9 cellular contexts compared by ENCODE assay signal in the genomic region with DNA sequence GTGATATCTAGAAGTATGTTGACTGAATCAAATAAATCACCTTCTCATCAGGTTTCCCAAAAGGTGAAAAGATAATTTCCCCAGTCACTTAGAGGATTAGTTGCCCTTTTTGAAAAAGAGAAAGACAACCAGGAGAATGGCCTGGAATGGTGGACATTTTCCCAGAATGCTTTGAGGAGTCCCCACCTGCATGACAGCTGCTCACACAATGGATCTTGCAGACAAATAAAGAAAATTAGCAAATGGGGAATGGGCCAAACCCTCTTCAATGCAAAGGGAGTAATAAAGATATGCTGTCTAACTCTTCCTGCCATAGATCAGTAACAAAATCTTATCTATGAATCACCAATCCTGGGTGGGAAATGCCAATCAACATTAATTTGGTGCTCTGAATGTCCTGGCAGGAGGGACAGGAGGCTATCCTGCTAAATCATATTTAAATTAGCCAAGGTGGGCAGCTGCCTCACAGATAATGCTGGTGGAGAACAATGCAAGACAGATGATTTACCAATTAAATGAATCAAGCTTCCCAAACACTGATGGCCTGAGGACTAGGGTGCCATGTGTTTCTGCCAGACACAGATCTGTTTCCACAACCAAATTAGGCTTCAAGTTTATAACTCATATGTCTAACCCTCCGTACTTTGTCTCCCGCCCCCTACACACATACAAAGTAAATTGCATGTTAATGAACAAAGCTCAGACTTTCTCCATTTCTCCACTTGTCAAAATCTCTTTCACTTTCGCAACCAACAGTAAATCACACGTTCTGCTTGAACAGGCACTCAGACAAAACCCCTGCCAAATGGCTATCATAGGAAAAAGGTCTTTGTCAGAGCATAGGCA.
A peak's percentile ranks its signal among the peaks of the same experiment; 100 is the strongest.
DNase-seq lines count a peak whose midpoint lies in the region; ATAC-seq, FAIRE-seq and TF ChIP-seq lines count a peak whose summit lies in the region.
"Had no signal": no experiment of that assay in that cellular context is flagged by ENCODE, and none has a peak within 500 bp of the region (broad histone marks: within the 10 kb centered on the region; RNA-seq: fewer than 3 reads in every experiment).

No MANE protein-coding gene starts in this region.

- RAD21 ChIA-PET in GM12878 (lab: Charles Lee; ENCODE audit: unreplicated experiment) = no interaction called here

- H3K4me1 ChIP-seq in GM12878 (ENCODE audit: control insufficient read depth, insufficient read depth, low read length) (peaks cover 3% of the 10 kb centered on the region; the same call in 1 of the 2 replicates), pancreas (no peaks in the 10 kb centered on the region), SJCRH30 (peaks cover 3% of the 10 kb centered on the region)

- no peaks in the 10 kb centered on the region for H3K9me3 ChIP-seq in GM12878 (replicated peaks; ENCODE audit: control insufficient read depth, insufficient read depth, low read length)
- H3K9me3 ChIP-seq in pancreas = no peaks in the 10 kb centered on the region
- H3K9me3 ChIP-seq in SJCRH30 (replicated peaks) = 0 out of 2 replicates have a peak, but pooled peaks cover 3% of the 10 kb centered on the region

- H4K20me1 ChIP-seq in GM12878 (ENCODE audit: control insufficient read depth, insufficient read depth) = no peaks in the 10 kb centered on the region

- no peak for TF ChIP-seq POLR2A in GM12878 (IDR thresholded peaks at IDR 0.05; ENCODE audit: low read depth, low read length)

- TF ChIP-seq CTCF in GM13977 (IDR thresholded peaks at IDR 0.05; ENCODE audit: extremely low read depth, insufficient read depth, missing control alignments) (no peak), GM12878 (IDR thresholded peaks at IDR 0.05 in 2 of 3, conservative IDR thresholded peaks at IDR 0.05 in 1 of 3; ENCODE audit: control insufficient read depth in 2 of 3, extremely low read depth in 1 of 3, insufficient read depth in 1 of 3, low read depth in 3 of 3, low read length in 3 of 3) (no peak), pancreas (IDR thresholded peaks at IDR 0.05) (no peak)

- H3K27ac ChIP-seq in GM12878 (ENCODE audit: control insufficient read depth, insufficient read depth) = no peak overlapping the region
- H3K27ac ChIP-seq in pancreas = no peak overlapping the region
- H3K27ac ChIP-seq in caudate nucleus (ENCODE audit: low read depth, low read length) = no peak overlapping the region
- H3K27ac ChIP-seq in SJCRH30 = no peak overlapping the region
- H3K27ac ChIP-seq: cardiac muscle cell had no signal

- TF ChIP-seq EP300 in GM12878 (IDR thresholded peaks at IDR 0.05; ENCODE audit: borderline replicate concordance in 1 of 2, control insufficient read depth in 1 of 2, low read depth in 2 of 2, low read length in 2 of 2) = no peak

- FAIRE-seq in GM12878 (lab: Jason Lieb, UNC) (no peak), pancreas (lab: Jason Lieb, UNC) (no peak)

- no peaks in the 10 kb centered on the region for H3K79me2 ChIP-seq in GM12878 (ENCODE audit: control insufficient read depth, insufficient read depth, low read length)

- POLR2A ChIA-PET in GM12878 (lab: Charles Lee) = no interaction called here

- in situ Hi-C loops in GM13977 (cut with MboI; ENCODE audit: low pct_unique_long_range_greater_than_20kb, low sequenced_read_pairs, unreplicated experiment) (no loop called here), GM12878 (cut with MboI) (no loop called here)

- CTCF ChIA-PET in GM12878 (lab: Yijun Ruan, JAX) = interaction anchor here (1.0 to 1.2 kb wide), 2 partner anchors 78 to 79 kb away, joined by 3 read pairs; no protein-coding TSS in a partner anchor

- H3K36me3 ChIP-seq in GM12878 (ENCODE audit: control insufficient read depth in 2 of 2, insufficient read depth in 2 of 2, low read length in 1 of 2) = no peaks in the 10 kb centered on the region
- H3K36me3 ChIP-seq in pancreas = no peaks in the 10 kb centered on the region
- H3K36me3 ChIP-seq in SJCRH30 = no peaks in the 10 kb centered on the region
- H3K36me3 ChIP-seq: cardiac muscle cell had no signal

- 0% methylated on average over 4 of the region's 4 CpGs for WGBS in GM12878 (ENCODE audit: insufficient coverage, insufficient replicate concordance, low lambda C conversion rate, missing lambda C conversion rate)
- 22 to 36% methylated on average over 4 of the region's 4 CpGs for whole genome bisulfite sequencing in pancreas, 2 donors

- H2AFZ ChIP-seq in GM12878 (ENCODE audit: control insufficient read depth, low read depth, low read length) = no peak overlapping the region; the same call in 1 of the 2 replicates

- BruUV-seq in GM12878 (replicated peaks; lab: Mats Ljungman, UMichigan) = no TSS peak

- H3K4me3 ChIP-seq in GM12878 (peak overlapping the region; percentile 13; the same call in 1 of the 2 replicates), pancreas (no peak overlapping the region), SJCRH30 (no peak overlapping the region)
- H3K4me3 ChIP-seq: cardiac muscle cell had no signal

- no peaks in the 10 kb centered on the region for H3K27me3 ChIP-seq in GM12878 (replicated peaks in 1 of 2; ENCODE audit: control insufficient read depth in 2 of 2, insufficient read depth in 2 of 2, low read length in 1 of 2)
- no peaks in the 10 kb centered on the region for H3K27me3 ChIP-seq in pancreas
- H3K27me3 ChIP-seq in SJCRH30 = no peaks in the 10 kb centered on the region; the same call in 1 of the 2 replicates
- H3K27me3 ChIP-seq: cardiac muscle cell had no signal

- peak overlapping the region; percentile 32 for H3K4me2 ChIP-seq in GM12878 (ENCODE audit: control insufficient read depth, insufficient read depth)

- no peak for TF ChIP-seq RAD21 in GM12878 (IDR thresholded peaks at IDR 0.05; ENCODE audit: insufficient read depth, low read depth, low read length)

- no peak overlapping the region for H3K9ac ChIP-seq in GM12878 (ENCODE audit: control insufficient read depth, insufficient read depth, low read length)

- peak; percentile 31 for DNase-seq in GM13977 (ENCODE audit: low spot score)
- DNase-seq in HT1080 (ENCODE audit: low read depth) = peak; percentile 12
- DNase-seq in GM12878 (ENCODE audit: low read depth, low spot score) = peak; percentile 24
- DNase-seq in pancreas = no peak
- no peak for DNase-seq in caudate nucleus (lab: John Stamatoyannopoulos, UW)
- DNase-seq in SJCRH30 = no peak
- no peak for DNase-seq in NCI-H1694 (lab: John Stamatoyannopoulos, UW)

- intact Hi-C loops in GM12878 (cut with micrococcal nuclease; ENCODE audit: unreplicated experiment) (no loop called here), pancreas (cut with DNase I) (no loop called here)

- SMC1A ChIA-PET in GM12878 (lab: Charles Lee; ENCODE audit: uncharacterized antibody, unreplicated experiment) = no interaction called here

- peak; percentile 94 for ATAC-seq in GM21390 (IDR thresholded peaks at IDR 0.05; ENCODE audit: unreplicated experiment)
- peak; percentile 85 for ATAC-seq in GM12878
- no peak for ATAC-seq in pancreas

TF ChIP-seq in GM12878, 131 proteins besides CTCF, POLR2A, EP300 and RAD21 (continues in another document):
- TF ChIP-seq, protein P1, sequence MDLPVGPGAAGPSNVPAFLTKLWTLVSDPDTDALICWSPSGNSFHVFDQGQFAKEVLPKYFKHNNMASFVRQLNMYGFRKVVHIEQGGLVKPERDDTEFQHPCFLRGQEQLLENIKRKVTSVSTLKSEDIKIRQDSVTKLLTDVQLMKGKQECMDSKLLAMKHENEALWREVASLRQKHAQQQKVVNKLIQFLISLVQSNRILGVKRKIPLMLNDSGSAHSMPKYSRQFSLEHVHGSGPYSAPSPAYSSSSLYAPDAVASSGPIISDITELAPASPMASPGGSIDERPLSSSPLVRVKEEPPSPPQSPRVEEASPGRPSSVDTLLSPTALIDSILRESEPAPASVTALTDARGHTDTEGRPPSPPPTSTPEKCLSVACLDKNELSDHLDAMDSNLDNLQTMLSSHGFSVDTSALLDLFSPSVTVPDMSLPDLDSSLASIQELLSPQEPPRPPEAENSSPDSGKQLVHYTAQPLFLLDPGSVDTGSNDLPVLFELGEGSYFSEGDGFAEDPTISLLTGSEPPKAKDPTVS (IDR thresholded peaks at IDR 0.05; ENCODE audit: low read depth, low read length) = no peak
- TF ChIP-seq TCF3 (IDR thresholded peaks at IDR 0.05; ENCODE audit: borderline replicate concordance, insufficient read depth, low read depth, low read length) = no peak
- TF ChIP-seq HDAC2 (IDR thresholded peaks at IDR 0.05) = no peak
- no peak for TF ChIP-seq ZNF217 (IDR thresholded peaks at IDR 0.05)
- no peak for TF ChIP-seq ESRRA (IDR thresholded peaks at IDR 0.05; ENCODE audit: low read length)
- TF ChIP-seq USF2 (IDR thresholded peaks at IDR 0.05; ENCODE audit: borderline replicate concordance, low read depth, low read length) = no peak
- TF ChIP-seq ATF7 (IDR thresholded peaks at IDR 0.05; ENCODE audit: low read depth) = no peak
- no peak for TF ChIP-seq MXI1 (IDR thresholded peaks at IDR 0.05; ENCODE audit: low read depth, low read length)
- peak; percentile 17; the same call in 1 of the 2 replicates for TF ChIP-seq PKNOX1 (IDR thresholded peaks at IDR 0.05)
- TF ChIP-seq KAT2A (conservative IDR thresholded peaks at IDR 0.05; ENCODE audit: control insufficient read depth, low read depth, low read length) = no peak
- no peak for TF ChIP-seq EZH2 (IDR thresholded peaks at IDR 0.05; ENCODE audit: borderline replicate concordance, control insufficient read depth, low read depth, low read length)

Comparison
In these comparisons a context has a peak if more than half of its experiments do, and no peak if none do; other contexts are left out.
1. DNase-seq: peak in GM13977 (single experiment), HT1080 (single experiment) and GM12878 (single experiment); none in pancreas (0 of 6), caudate nucleus (0 of 61), SJCRH30 (0 of 2) and NCI-H1694 (single experiment).
2. ATAC-seq: peak in GM21390 (single experiment) and GM12878 (single experiment); none in pancreas (0 of 4).